24 cellular contexts compared by ENCODE assay signal in genomic region chr9:130513094-130513493, GRCh38.
"Had no signal": no experiment of that assay in that cellular context is flagged by ENCODE, and none has a peak within 500 bp of the region (broad histone marks: within the 10 kb centered on the region; RNA-seq: fewer than 3 reads in every experiment).

No MANE protein-coding gene starts in this region.

- H3K27me3 ChIP-seq: foreskin keratinocyte, heart right ventricle had no signal

- FAIRE-seq: colon, endothelial cell of umbilical vein, frontal cortex, kidney had no signal

- H3K4me3 ChIP-seq: coronary artery, dorsolateral prefrontal cortex, esophagus muscularis mucosa, gastroesophageal sphincter, heart right ventricle, lower lobe of right lung, mucosa of descending colon had no signal

- H3K27ac ChIP-seq: coronary artery, dorsolateral prefrontal cortex, esophagus muscularis mucosa, foreskin keratinocyte, gastroesophageal sphincter, heart right ventricle, lower lobe of right lung had no signal

- H3K36me3 ChIP-seq: esophagus muscularis mucosa, gastroesophageal sphincter, heart right ventricle, lower lobe of right lung had no signal

- ATAC-seq: foreskin keratinocyte, gastroesophageal sphincter, heart right ventricle, left colon, left lobe of liver, left ventricle myocardium superior, lower lobe of right lung, mucosa of descending colon had no signal

- H3K4me1 ChIP-seq: esophagus muscularis mucosa, gastroesophageal sphincter, heart right ventricle, lower lobe of right lung had no signal

- H3K9me3 ChIP-seq: lower lobe of right lung, mucosa of descending colon had no signal

- DNase-seq: dermis blood vessel endothelial cell; dorsolateral prefrontal cortex; effector CD4-positive, alpha-beta T cell; effector memory CD4-positive, alpha-beta T cell; foreskin keratinocyte; head of caudate nucleus; heart right ventricle; hippocampal formation; islet precursor cell; kidney; kidney glomerular epithelial cell; left colon; left ventricle myocardium superior; lower lobe of right lung; mesenchymal stem cell; mucosa of descending colon; naive B cell had no signal
